ENCODE assay signal across 18 cellular contexts in genomic region chr22:25167082-25167481, GRCh38. TPM values are rescaled to one million over a fixed set of nuclear protein-coding genes. Genes with fewer than 3 reads are reported as not detected.
DNase-seq lines count a peak whose midpoint lies in the region; ATAC-seq, FAIRE-seq and TF ChIP-seq lines count a peak whose summit lies in the region.
"Had no signal": no experiment of that assay in that cellular context is flagged by ENCODE, and none has a peak within 500 bp of the region (broad histone marks: within the 10 kb centered on the region; RNA-seq: fewer than 3 reads in every experiment).

No MANE protein-coding gene starts in this region.

- TF ChIP-seq CTCF in RWPE1 (conservative IDR thresholded peaks at IDR 0.05; ENCODE audit: low read depth), result no peak
- no peak for TF ChIP-seq CTCF in esophagus squamous epithelium (IDR thresholded peaks at IDR 0.05)

- no peak for TF ChIP-seq POLR2A in esophagus squamous epithelium (IDR thresholded peaks at IDR 0.05)

- peaks cover 24 to 87% (median 31%) of the 10 kb centered on the region in 3 donors for H3K4me1 ChIP-seq in esophagus squamous epithelium
- no peaks in the 10 kb centered on the region for H3K4me1 ChIP-seq in small intestine (ENCODE audit: control insufficient read depth in 2 of 2, insufficient read depth in 1 of 2, low read depth in 1 of 2, low read length in 1 of 2)

- peak overlapping the region; percentile 56 for H3K27ac ChIP-seq in RWPE1
- peak overlapping the region; percentile 16 to 88 (median 70) for H3K27ac ChIP-seq in esophagus squamous epithelium
- no peak overlapping the region for H3K27ac ChIP-seq in small intestine (ENCODE audit: low read depth in 1 of 2, low read length in 1 of 2)
- H3K27ac ChIP-seq: SJCRH30 had no signal

- 39 to 45% methylated on average over 5 of the region's 7 CpGs for WGBS in esophagus squamous epithelium, 2 donors
- 66 to 78% (median 72%) methylated on average over 7 of the region's 7 CpGs for WGBS in small intestine, 3 donors

- POLR2A ChIA-PET in RWPE1 (lab: Yijun Ruan, JAX; ENCODE audit: low non-redundant PET), result no interaction called here

- H3K36me3 ChIP-seq in esophagus squamous epithelium (peaks cover 0 to 19% (median 9%) of the 10 kb centered on the region in 3 donors), small intestine (ENCODE audit: control insufficient read depth in 2 of 2, insufficient read depth in 2 of 2, low read length in 2 of 2) (peaks cover 0 to 1% of the 10 kb centered on the region in 2 donors)

- no peak for ATAC-seq in GM18517 (IDR thresholded peaks at IDR 0.05; ENCODE audit: unreplicated experiment)
- ATAC-seq: K562 had no signal

- no peaks in the 10 kb centered on the region for H3K27me3 ChIP-seq in esophagus squamous epithelium
- H3K27me3 ChIP-seq in small intestine (ENCODE audit: control insufficient read depth in 2 of 2, insufficient read depth in 2 of 2, low read length in 2 of 2), result no peaks in the 10 kb centered on the region
- H3K27me3 ChIP-seq: SJCRH30 had no signal

- intact Hi-C loops in esophagus squamous epithelium (cut with DNase I), result loop anchor here (10.0 kb wide), 1 partner anchor 52 kb away; no protein-coding TSS in a partner anchor

- CTCF ChIA-PET in RWPE1 (lab: Yijun Ruan, JAX), result interaction anchor here (1.0 kb wide), 1 partner anchor 117 kb away, joined by 3 read pairs; no protein-coding TSS in a partner anchor

- no peak for FAIRE-seq in small intestine (lab: Jason Lieb, UNC)
- FAIRE-seq: HTR-8/SVneo, K562 had no signal

- H3K9me3 ChIP-seq in esophagus squamous epithelium, result no peaks in the 10 kb centered on the region
- no peaks in the 10 kb centered on the region for H3K9me3 ChIP-seq in small intestine (ENCODE audit: control insufficient read depth, low read depth)
- H3K9me3 ChIP-seq: SJCRH30 had no signal

- DNase-seq in NCI-H146 treated with DMSO at 0.1 percent for 48 hours (lab: John Stamatoyannopoulos, UW; ENCODE audit: unreplicated experiment), result peak; percentile 30
- peak; percentile 30 for DNase-seq in RWPE1 (ENCODE audit: low spot score)
- DNase-seq in esophagus squamous epithelium (lab: John Stamatoyannopoulos, UW), result no peak
- peak; percentile 21 for DNase-seq in small intestine
- no peak for DNase-seq in dedifferentiated amniotic fluid mesenchymal stem cell (ENCODE audit: extremely low spot score)
- no peak for DNase-seq in HuH-7 (ENCODE audit: low spot score)
- DNase-seq: CD8-positive, alpha-beta memory T cell; DMS 273 treated with DMSO at 0.1 percent for 48 hours; H9; NCI-H1694; NCI-H2171; NCI-H510A; SJCRH30 had no signal

- H3K4me3 ChIP-seq in esophagus squamous epithelium (no peak overlapping the region), small intestine (ENCODE audit: low read depth in 1 of 2, low read length in 2 of 2) (no peak overlapping the region)
- H3K4me3 ChIP-seq: K562, SJCRH30 had no signal

RNA-seq across cellular contexts. Expression of gene CRYBB3, which starts 32.6 kb away (rescaled TPM):
- total RNA-seq in esophagus squamous epithelium, result not detected
- polyA plus RNA-seq in small intestine, result 1 to 10 TPM in 2 of 3 donors, under 1 TPM in 1; 0.91 to 6.5 (median 2.7) TPM
- total RNA-seq: K562, RPMI7951, SJCRH30 had no signal
- polyA plus RNA-seq: BJ; CD8-positive, alpha-beta memory T cell; K562 had no signal

RNA-seq across cellular contexts. Expression of gene CRYBB2, which starts 52.4 kb away (rescaled TPM):
- not detected for total RNA-seq in esophagus squamous epithelium
- 1 to 10 TPM in 2 of 3 donors, under 1 TPM in 1; 0.39 to 2.7 (median 1.3) TPM for polyA plus RNA-seq in small intestine
- total RNA-seq: CD8-positive, alpha-beta memory T cell; H9; K562; RPMI7951 had no signal
- polyA plus RNA-seq: CD8-positive, alpha-beta memory T cell; K562 had no signal

Comparison
In these comparisons a context has a peak if more than half of its experiments do, and no peak if none do; other contexts are left out.
1. DNase-seq: peak in NCI-H146 treated with DMSO at 0.1 percent for 48 hours (single experiment), RWPE1 (single experiment) and small intestine (single experiment); none in esophagus squamous epithelium (single experiment), dedifferentiated amniotic fluid mesenchymal stem cell (single experiment) and HuH-7 (single experiment).
2. H3K27ac ChIP-seq: peak in RWPE1 (single experiment) and esophagus squamous epithelium (4 of 4); none in small intestine (0 of 2).